Comparison of ENCODE assay signal across 10 cellular contexts in genomic region chr16:27325736-27326135, GRCh38. TPM values are rescaled to one million over a fixed set of nuclear protein-coding genes. Genes with fewer than 3 reads are reported as not detected.
A peak's percentile ranks its signal among the peaks of the same experiment; 100 is the strongest.
DNase-seq lines count a peak whose midpoint lies in the region; ATAC-seq and TF ChIP-seq lines count a peak whose summit lies in the region.
"Had no signal": no experiment of that assay in that cellular context is flagged by ENCODE, and none has a peak within 500 bp of the region (broad histone marks: within the 10 kb centered on the region; RNA-seq: fewer than 3 reads in every experiment).

No MANE protein-coding gene starts in this region.

- no peak for TF ChIP-seq CTCF in CD4-positive, alpha-beta T cell (IDR thresholded peaks at IDR 0.05)
- no peak for TF ChIP-seq CTCF in RWPE2 (IDR thresholded peaks at IDR 0.05; ENCODE audit: poor library complexity, severe bottlenecking)

- H3K4me3 ChIP-seq in RWPE2 (ENCODE audit: severe bottlenecking), result no peak overlapping the region

- H3K9me3 ChIP-seq in CD4-positive, alpha-beta T cell (ENCODE audit: control insufficient read depth, low read length), result no peaks in the 10 kb centered on the region
- no peaks in the 10 kb centered on the region for H3K9me3 ChIP-seq in RWPE2 (ENCODE audit: severe bottlenecking)

- H3K27me3 Mint-ChIP-seq in CD4-positive, alpha-beta T cell, result no peaks in the 10 kb centered on the region

- peaks cover 53% of the 10 kb centered on the region for H3K4me1 ChIP-seq in RWPE2 (ENCODE audit: insufficient read depth, poor library complexity, severe bottlenecking)

- CTCF ChIA-PET in CD4-positive, alpha-beta T cell (lab: Charles Lee), result no interaction called here

- peaks cover 42% of the 10 kb centered on the region for H3K36me3 ChIP-seq in RWPE2 (ENCODE audit: low read depth)

- intact Hi-C loops in CD4-positive, alpha-beta T cell (cut with DNase I, micrococcal nuclease), result no loop called here
- intact Hi-C loops in posterior vena cava (cut with DNase I), result no loop called here

- H3K9me3 Mint-ChIP-seq in CD4-positive, alpha-beta T cell, result no peaks in the 10 kb centered on the region

- no peaks in the 10 kb centered on the region for H3K27me3 ChIP-seq in CD4-positive, alpha-beta T cell (ENCODE audit: control insufficient read depth, insufficient read depth, low read length)
- H3K27me3 ChIP-seq in RWPE2 (ENCODE audit: insufficient read depth, poor library complexity, severe bottlenecking), result no peaks in the 10 kb centered on the region

- H3K4me3 Mint-ChIP-seq in CD4-positive, alpha-beta T cell, result peak overlapping the region; percentile 38

- H3K27ac Mint-ChIP-seq in CD4-positive, alpha-beta T cell, result peak overlapping the region; percentile 86

- POLR2A ChIA-PET in CD4-positive, alpha-beta T cell (lab: Charles Lee), result interaction anchor here (1.5 kb wide), 1 partner anchor 42 kb away, joined by 4 read pairs; no protein-coding TSS in a partner anchor

- H3K27ac ChIP-seq in CD4-positive, alpha-beta T cell (ENCODE audit: low read depth, low read length), result peak overlapping the region; percentile 22
- H3K27ac ChIP-seq in RWPE2 (ENCODE audit: poor library complexity, severe bottlenecking), result peak overlapping the region; percentile 92
- H3K27ac ChIP-seq in epithelial cell of prostate, result peak overlapping the region; percentile 99

- no peak for ATAC-seq in CD4-positive, alpha-beta T cell (ENCODE audit: poor library complexity)
- ATAC-seq in RWPE2 (ENCODE audit: low read depth) (no peak), HG03457 (IDR thresholded peaks at IDR 0.05; ENCODE audit: unreplicated experiment) (no peak), HG02938 (IDR thresholded peaks at IDR 0.05; ENCODE audit: unreplicated experiment) (no peak)

- H3K36me3 Mint-ChIP-seq in CD4-positive, alpha-beta T cell (ENCODE audit: low read depth), result peaks cover 57% of the 10 kb centered on the region

- H3K4me1 Mint-ChIP-seq in CD4-positive, alpha-beta T cell (ENCODE audit: low read depth), result peaks cover 94% of the 10 kb centered on the region

- DNase-seq in CD4-positive, alpha-beta T cell, result no peak
- DNase-seq in RWPE2 (ENCODE audit: low spot score) (no peak), epithelial cell of prostate (ENCODE audit: low read depth, low spot score) (no peak), posterior vena cava (ENCODE audit: low spot score) (peak; percentile 44), GDM1 (lab: John Stamatoyannopoulos, UW) (no peak), NCI-H510A treated with DMSO at 0.1 percent for 48 hours (lab: John Stamatoyannopoulos, UW) (no peak)
- DNase-seq: EL, MM.1S had no signal

RNA-seq across cellular contexts. Expression of gene IL4R, which starts 12.0 kb away (rescaled TPM):
- total RNA-seq in CD4-positive, alpha-beta T cell, result 100 to 1,000 TPM; 145 to 147 TPM
- total RNA-seq in posterior vena cava, result 100 to 1,000 TPM in 1 of 2 donors, 10 to 100 TPM in 1; 99.2 to 112 TPM

RNA-seq across cellular contexts. Expression of gene NSMCE1, which starts 57.2 kb away (rescaled TPM):
- total RNA-seq in CD4-positive, alpha-beta T cell, result 10 to 100 TPM; 31.9 to 33.9 TPM
- 10 to 100 TPM; 45.3 to 52.0 TPM for total RNA-seq in posterior vena cava

Comparison
In these comparisons a context has a peak if more than half of its experiments do, and no peak if none do; other contexts are left out.
1. H3K27ac ChIP-seq: peak in every context shown above with its lines; median percentile 99 in epithelial cell of prostate; 92 in RWPE2; 22 in CD4-positive, alpha-beta T cell.